Comparison of ENCODE assay signal across 8 cellular contexts in genomic region chr15:79923068-79923514, GRCh38. TPM values are rescaled to one million over a fixed set of nuclear protein-coding genes. Genes with fewer than 3 reads are reported as not detected.
DNase-seq lines count a peak whose midpoint lies in the region; ATAC-seq and TF ChIP-seq lines count a peak whose summit lies in the region.

No MANE protein-coding gene starts in this region.

- H3K4me3 ChIP-seq in ectodermal cell (ENCODE audit: insufficient read depth, low read depth, low read length) = peak overlapping the region; percentile 99

- H3K36me3 ChIP-seq in ectodermal cell (ENCODE audit: control insufficient read depth, insufficient read depth, low read length) = peaks cover 22% of the 10 kb centered on the region

- H3K4me3 Mint-ChIP-seq in activated CD8-positive, alpha-beta T cell treated with anti-CD3 and anti-CD28 coated beads for 36 hours = peak overlapping the region; percentile 96

- peaks cover 7% of the 10 kb centered on the region for H3K9me3 ChIP-seq in ectodermal cell (ENCODE audit: control insufficient read depth, low read length)

- peak; percentile 42 for ATAC-seq in HG02885 (IDR thresholded peaks at IDR 0.05; ENCODE audit: poor library complexity, unreplicated experiment)
- ATAC-seq in activated CD8-positive, alpha-beta T cell treated with anti-CD3 and anti-CD28 coated beads for 36 hours = peak; percentile 55

- POLR2A ChIA-PET in activated CD8-positive, alpha-beta T cell treated with anti-CD3 and anti-CD28 coated beads for 36 hours (lab: Charles Lee) = interaction anchor here (0.6 to 4.0 kb wide), 14 partner anchors 9 to 148 kb away, joined by 3 to 47 read pairs (median 6); partner anchors contain the start of genes BCL2A1 and MTHFS

- H3K4me1 ChIP-seq in ectodermal cell (ENCODE audit: control insufficient read depth, insufficient read depth, low read length) = no peaks in the 10 kb centered on the region

- H3K36me3 Mint-ChIP-seq in activated CD8-positive, alpha-beta T cell treated with anti-CD3 and anti-CD28 coated beads for 36 hours (ENCODE audit: low read depth) = peaks cover 50% of the 10 kb centered on the region

- H3K27ac Mint-ChIP-seq in activated CD8-positive, alpha-beta T cell treated with anti-CD3 and anti-CD28 coated beads for 36 hours = peak overlapping the region; percentile 96

- no peaks in the 10 kb centered on the region for H3K27me3 ChIP-seq in ectodermal cell (ENCODE audit: control insufficient read depth, insufficient read depth, low read length, poor library complexity, severe bottlenecking)

- 0% methylated on average over 51 of the region's 51 CpGs for WGBS in ectodermal cell, 2 experiments

- peaks cover 27% of the 10 kb centered on the region for H3K9me3 Mint-ChIP-seq in activated CD8-positive, alpha-beta T cell treated with anti-CD3 and anti-CD28 coated beads for 36 hours

- peaks cover 29% of the 10 kb centered on the region for H3K4me1 Mint-ChIP-seq in activated CD8-positive, alpha-beta T cell treated with anti-CD3 and anti-CD28 coated beads for 36 hours (ENCODE audit: low read depth)

- no peaks in the 10 kb centered on the region for H3K27me3 Mint-ChIP-seq in activated CD8-positive, alpha-beta T cell treated with anti-CD3 and anti-CD28 coated beads for 36 hours

- CTCF ChIA-PET in activated CD8-positive, alpha-beta T cell treated with anti-CD3 and anti-CD28 coated beads for 36 hours (lab: Charles Lee) = interaction anchor here (1.0 to 2.0 kb wide), 11 partner anchors 10 to 230 kb away, joined by 3 to 9 read pairs (median 4); partner anchors contain the start of genes FAH and MTHFS

- DNase-seq in NCI-H2081 (lab: John Stamatoyannopoulos, UW) (peak; percentile 44 to 71), NCI-H2081 treated with DMSO at 0.1 percent for 48 hours (lab: John Stamatoyannopoulos, UW) (no peak), NCI-H2227 treated with DMSO at 0.1 percent for 48 hours (lab: John Stamatoyannopoulos, UW) (peak; percentile 45), medulla oblongata (ENCODE audit: extremely low spot score) (peak; percentile 30)
- DNase-seq in activated CD8-positive, alpha-beta T cell treated with anti-CD3 and anti-CD28 coated beads for 36 hours = peak; percentile 88
- DNase-seq in stimulated activated CD8-positive, alpha-beta memory T cell treated with anti-CD3 and anti-CD28 coated beads, Interleukin-15, amount 100 ng/mL, for 1 hour (ENCODE audit: low read depth) = peak; percentile 20

- TF ChIP-seq CTCF in activated CD8-positive, alpha-beta T cell treated with anti-CD3 and anti-CD28 coated beads for 36 hours (IDR thresholded peaks at IDR 0.05) = no peak

- H3K27ac ChIP-seq in ectodermal cell (ENCODE audit: insufficient read depth, low read depth, low read length, poor library complexity, severe bottlenecking) = peak overlapping the region; percentile 87

- intact Hi-C loops in activated CD8-positive, alpha-beta T cell treated with anti-CD3 and anti-CD28 coated beads for 36 hours (cut with micrococcal nuclease) = loop anchor here (1.0 kb wide), 1 partner anchor 47 kb away; no protein-coding TSS in a partner anchor

RNA-seq across cellular contexts. Expression of gene MTHFS, which starts 26.3 kb away (rescaled TPM):
- 10 to 100 TPM; 27.3 to 28.4 TPM for total RNA-seq in activated CD8-positive, alpha-beta T cell treated with anti-CD3 and anti-CD28 coated beads for 36 hours
- polyA plus RNA-seq in ectodermal cell (2013, experiment 1 of 4) = 29.8 TPM
- 30.7 TPM for polyA plus RNA-seq in ectodermal cell (2013, experiment 2 of 4)
- polyA plus RNA-seq in ectodermal cell (2013, experiment 3 of 4) = 30.4 TPM
- 41.5 TPM for polyA plus RNA-seq in ectodermal cell (2013, experiment 4 of 4)

RNA-seq across cellular contexts. Expression of gene BCL2A1, which starts 47.9 kb away (rescaled TPM):
- total RNA-seq in activated CD8-positive, alpha-beta T cell treated with anti-CD3 and anti-CD28 coated beads for 36 hours = 10 to 100 TPM; 47.1 to 47.9 TPM
- not detected for polyA plus RNA-seq in ectodermal cell (2013, experiment 1 of 4)
- polyA plus RNA-seq in ectodermal cell (2013, experiment 2 of 4) = not detected
- not detected for polyA plus RNA-seq in ectodermal cell (2013, experiment 3 of 4)
- not detected for polyA plus RNA-seq in ectodermal cell (2013, experiment 4 of 4)
